ENCODE assay signal across 8 cellular contexts in the genomic region with DNA sequence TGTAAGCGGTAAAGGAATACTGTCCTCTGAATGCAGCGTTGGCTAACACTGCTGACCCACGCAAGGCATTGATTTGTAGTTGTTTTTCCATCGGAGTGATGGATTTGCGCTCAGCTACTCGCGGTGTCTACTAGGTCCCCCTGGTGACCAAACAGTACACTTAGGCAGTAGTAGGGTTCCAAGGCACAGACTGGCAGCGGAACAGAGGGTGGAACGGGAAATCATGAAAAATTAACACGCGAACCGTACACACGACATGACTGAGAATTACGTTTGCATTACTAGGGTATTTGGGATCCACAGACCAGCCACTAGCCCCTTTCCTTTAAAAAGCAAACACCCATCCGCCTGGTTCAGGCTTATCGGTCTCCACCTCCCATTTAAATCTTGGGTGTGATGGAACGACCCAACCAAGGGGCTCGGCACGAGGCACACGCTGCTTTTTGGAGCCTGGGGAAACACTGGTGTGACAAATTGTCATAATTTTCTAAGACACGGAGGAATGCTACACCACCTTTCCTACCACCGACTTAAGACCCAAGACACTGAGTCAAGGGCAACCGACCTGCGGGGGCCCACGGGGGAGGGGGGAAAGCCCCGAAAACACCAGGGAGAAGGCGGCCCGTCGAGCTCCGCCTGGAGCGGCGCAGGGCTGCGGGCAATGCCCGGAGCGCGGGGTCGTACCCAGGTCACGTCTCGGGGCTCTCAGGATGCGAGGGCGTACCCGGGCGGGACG. TPM values are rescaled to one million over a fixed set of nuclear protein-coding genes. Genes with fewer than 3 reads are reported as not detected.
A peak's percentile ranks its signal among the peaks of the same experiment; 100 is the strongest.
DNase-seq lines count a peak whose midpoint lies in the region; ATAC-seq and TF ChIP-seq lines count a peak whose summit lies in the region.

No MANE protein-coding gene starts in this region.

- H3K9me3 Mint-ChIP-seq in nephron progenitor cell: no peaks in the 10 kb centered on the region

- peaks cover 4% of the 10 kb centered on the region; the same call in 1 of the 2 replicates for H3F3A ChIP-seq in PC-9 (ENCODE audit: insufficient read depth, low read depth)

- no peaks in the 10 kb centered on the region for H4K20me1 ChIP-seq in PC-9 (ENCODE audit: insufficient read depth)

- peak; percentile 34 for ATAC-seq in GM21526 (IDR thresholded peaks at IDR 0.05; ENCODE audit: low FRiP score, unreplicated experiment)

- H3K9me2 ChIP-seq in PC-9 (ENCODE audit: insufficient read depth): no peaks in the 10 kb centered on the region

- H3K4me3 ChIP-seq in PC-9: peak overlapping the region; percentile 66

- TF ChIP-seq CTCF in PC-9 (conservative IDR thresholded peaks at IDR 0.05): peak; percentile 81
- peak; percentile 44 for TF ChIP-seq CTCF in nephron progenitor cell (IDR thresholded peaks at IDR 0.05)

- POLR2A ChIA-PET in PC-9 (lab: Charles Lee; ENCODE audit: unreplicated experiment): no interaction called here

- H3K4me1 ChIP-seq in PC-9 (replicated peaks; ENCODE audit: insufficient read depth): peaks cover 22% of the 10 kb centered on the region

- DNase-seq in DMS153 treated with DMSO at 0.1 percent for 48 hours (lab: John Stamatoyannopoulos, UW; ENCODE audit: unreplicated experiment) (peak; percentile 76), HuH-7 (ENCODE audit: low spot score) (peak; percentile 68), PC-9 (peak; percentile 61 to 83), fibroblast of the conjunctiva (ENCODE audit: low read depth) (peak; percentile 72), nephron progenitor cell (peak; percentile 50), stromal cell of bone marrow (ENCODE audit: low read depth) (peak; percentile 80)
- DNase-seq in activated effector memory CD4-positive, alpha-beta T cell treated with anti-CD3 and anti-CD28 coated beads, Interleukin-2, amount 50 U/mL, for 16 hours: peak; percentile 87

- peak overlapping the region; percentile 79 for H3K4me2 ChIP-seq in PC-9

- peaks cover 6% of the 10 kb centered on the region for H3K27me3 Mint-ChIP-seq in nephron progenitor cell (ENCODE audit: low read depth, poor library complexity)

- CTCF ChIA-PET in PC-9 (lab: Charles Lee): interaction anchor here (0.7 to 1.8 kb wide), 3 partner anchors 10 to 464 kb away, joined by 3 to 7 read pairs (median 4); no protein-coding TSS in a partner anchor

- TSS peak; percentile 47 for BruUV-seq in PC-9 (replicated peaks; lab: Mats Ljungman, UMichigan)

- H3K27ac ChIP-seq in PC-9: peak overlapping the region; percentile 65

- H3K36me3 ChIP-seq in PC-9 (ENCODE audit: low read depth): no peaks in the 10 kb centered on the region

- H3K79me2 ChIP-seq in PC-9 (ENCODE audit: low read depth): peaks cover 17% of the 10 kb centered on the region

- peak overlapping the region; percentile 88 for H3K4me3 Mint-ChIP-seq in nephron progenitor cell

- peak overlapping the region; percentile 93 for H2AFZ ChIP-seq in PC-9

- H3K27me3 ChIP-seq in PC-9 (ENCODE audit: insufficient read depth, low read depth): no peaks in the 10 kb centered on the region

- intact Hi-C loops in PC-9 (cut with micrococcal nuclease; ENCODE audit: unreplicated experiment): loop anchor here (1.0 to 2.0 kb wide), 3 partner anchors 34 to 102 kb away; no protein-coding TSS in a partner anchor

- H3K27ac Mint-ChIP-seq in nephron progenitor cell: peak overlapping the region; percentile 71

- H3K36me3 Mint-ChIP-seq in nephron progenitor cell (ENCODE audit: low read depth): no peaks in the 10 kb centered on the region

- H3K4me1 Mint-ChIP-seq in nephron progenitor cell: peaks cover 8% of the 10 kb centered on the region

- H3K9me3 ChIP-seq in PC-9 (ENCODE audit: insufficient read depth, low read depth): no peaks in the 10 kb centered on the region

RNA-seq across cellular contexts. Expression of a gene that starts 0.7 kb away (rescaled TPM):
- 10.5 and 11.2 TPM in 2 replicates for total RNA-seq in PC-9 (2021)

Comparison
In these comparisons a context has a peak if more than half of its experiments do, and no peak if none do; other contexts are left out.
1. Peak in every context shown above with its lines: DNase-seq, ATAC-seq, H3K4me3 ChIP-seq and H3K27ac ChIP-seq.